In the genomic region with DNA sequence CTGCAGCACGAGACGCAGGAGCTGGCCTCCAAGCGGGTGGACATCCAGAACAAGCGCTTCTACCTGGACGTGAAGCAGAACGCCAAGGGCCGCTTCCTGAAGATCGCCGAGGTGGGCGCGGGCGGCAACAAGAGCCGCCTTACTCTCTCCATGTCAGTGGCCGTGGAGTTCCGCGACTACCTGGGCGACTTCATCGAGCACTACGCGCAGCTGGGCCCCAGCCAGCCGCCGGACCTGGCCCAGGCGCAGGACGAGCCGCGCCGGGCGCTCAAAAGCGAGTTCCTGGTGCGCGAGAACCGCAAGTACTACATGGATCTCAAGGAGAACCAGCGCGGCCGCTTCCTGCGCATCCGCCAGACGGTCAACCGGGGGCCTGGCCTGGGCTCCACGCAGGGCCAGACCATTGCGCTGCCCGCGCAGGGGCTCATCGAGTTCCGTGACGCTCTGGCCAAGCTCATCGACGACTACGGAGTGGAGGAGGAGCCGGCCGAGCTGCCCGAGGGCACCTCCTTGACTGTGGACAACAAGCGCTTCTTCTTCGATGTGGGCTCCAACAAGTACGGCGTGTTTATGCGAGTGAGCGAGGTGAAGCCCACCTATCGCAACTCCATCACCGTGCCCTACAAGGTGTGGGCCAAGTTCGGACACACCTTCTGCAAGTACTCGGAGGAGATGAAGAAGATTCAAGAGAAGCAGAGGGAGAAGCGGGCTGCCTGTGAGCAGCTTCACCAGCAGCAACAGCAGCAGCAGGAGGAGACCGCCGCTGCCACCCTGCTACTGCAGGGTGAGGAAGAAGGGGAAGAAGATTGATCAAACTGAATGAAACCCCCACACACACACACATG, we compare ENCODE assay signal across 1 cellular context.
TF ChIP-seq lines count a peak whose summit lies in the region.

No MANE protein-coding gene starts in this region.

TF ChIP-seq in HEK293, 187 proteins besides CTCF, POLR2A, EP300 and RAD21 (continued from another document and continues in another):
- TF ChIP-seq, protein P1, sequence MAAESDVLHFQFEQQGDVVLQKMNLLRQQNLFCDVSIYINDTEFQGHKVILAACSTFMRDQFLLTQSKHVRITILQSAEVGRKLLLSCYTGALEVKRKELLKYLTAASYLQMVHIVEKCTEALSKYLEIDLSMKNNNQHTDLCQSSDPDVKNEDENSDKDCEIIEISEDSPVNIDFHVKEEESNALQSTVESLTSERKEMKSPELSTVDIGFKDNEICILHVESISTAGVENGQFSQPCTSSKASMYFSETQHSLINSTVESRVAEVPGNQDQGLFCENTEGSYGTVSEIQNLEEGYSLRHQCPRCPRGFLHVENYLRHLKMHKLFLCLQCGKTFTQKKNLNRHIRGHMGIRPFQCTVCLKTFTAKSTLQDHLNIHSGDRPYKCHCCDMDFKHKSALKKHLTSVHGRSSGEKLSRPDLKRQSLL (tag by site-specific recombination; IDR thresholded peaks at IDR 0.05) = no peak
- TF ChIP-seq ZBTB7A (tag by site-specific recombination; IDR thresholded peaks at IDR 0.05; ENCODE audit: low read depth) = no peak
- TF ChIP-seq OSR2 (tag by site-specific recombination; IDR thresholded peaks at IDR 0.05) = peak; percentile 93
- TF ChIP-seq ZNF274 (IDR thresholded peaks at IDR 0.05; ENCODE audit: low read length) = no peak
- no peak for TF ChIP-seq ZNF274 (tag by site-specific recombination; IDR thresholded peaks at IDR 0.05; ENCODE audit: borderline replicate concordance)
- TF ChIP-seq, protein P2, sequence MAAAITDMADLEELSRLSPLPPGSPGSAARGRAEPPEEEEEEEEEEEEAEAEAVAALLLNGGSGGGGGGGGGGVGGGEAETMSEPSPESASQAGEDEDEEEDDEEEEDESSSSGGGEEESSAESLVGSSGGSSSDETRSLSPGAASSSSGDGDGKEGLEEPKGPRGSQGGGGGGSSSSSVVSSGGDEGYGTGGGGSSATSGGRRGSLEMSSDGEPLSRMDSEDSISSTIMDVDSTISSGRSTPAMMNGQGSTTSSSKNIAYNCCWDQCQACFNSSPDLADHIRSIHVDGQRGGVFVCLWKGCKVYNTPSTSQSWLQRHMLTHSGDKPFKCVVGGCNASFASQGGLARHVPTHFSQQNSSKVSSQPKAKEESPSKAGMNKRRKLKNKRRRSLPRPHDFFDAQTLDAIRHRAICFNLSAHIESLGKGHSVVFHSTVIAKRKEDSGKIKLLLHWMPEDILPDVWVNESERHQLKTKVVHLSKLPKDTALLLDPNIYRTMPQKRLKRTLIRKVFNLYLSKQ (tag by site-specific recombination; IDR thresholded peaks at IDR 0.05; ENCODE audit: borderline replicate concordance) = no peak
- TF ChIP-seq, protein P3, sequence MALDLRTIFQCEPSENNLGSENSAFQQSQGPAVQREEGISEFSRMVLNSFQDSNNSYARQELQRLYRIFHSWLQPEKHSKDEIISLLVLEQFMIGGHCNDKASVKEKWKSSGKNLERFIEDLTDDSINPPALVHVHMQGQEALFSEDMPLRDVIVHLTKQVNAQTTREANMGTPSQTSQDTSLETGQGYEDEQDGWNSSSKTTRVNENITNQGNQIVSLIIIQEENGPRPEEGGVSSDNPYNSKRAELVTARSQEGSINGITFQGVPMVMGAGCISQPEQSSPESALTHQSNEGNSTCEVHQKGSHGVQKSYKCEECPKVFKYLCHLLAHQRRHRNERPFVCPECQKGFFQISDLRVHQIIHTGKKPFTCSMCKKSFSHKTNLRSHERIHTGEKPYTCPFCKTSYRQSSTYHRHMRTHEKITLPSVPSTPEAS (tag by site-specific recombination; IDR thresholded peaks at IDR 0.05) = 0 out of 2 replicates have a peak, but pooled peaks have one; percentile 91
- no peak for TF ChIP-seq ZNF266 (tag by site-specific recombination; IDR thresholded peaks at IDR 0.05; ENCODE audit: low read depth)
- TF ChIP-seq, protein P4, sequence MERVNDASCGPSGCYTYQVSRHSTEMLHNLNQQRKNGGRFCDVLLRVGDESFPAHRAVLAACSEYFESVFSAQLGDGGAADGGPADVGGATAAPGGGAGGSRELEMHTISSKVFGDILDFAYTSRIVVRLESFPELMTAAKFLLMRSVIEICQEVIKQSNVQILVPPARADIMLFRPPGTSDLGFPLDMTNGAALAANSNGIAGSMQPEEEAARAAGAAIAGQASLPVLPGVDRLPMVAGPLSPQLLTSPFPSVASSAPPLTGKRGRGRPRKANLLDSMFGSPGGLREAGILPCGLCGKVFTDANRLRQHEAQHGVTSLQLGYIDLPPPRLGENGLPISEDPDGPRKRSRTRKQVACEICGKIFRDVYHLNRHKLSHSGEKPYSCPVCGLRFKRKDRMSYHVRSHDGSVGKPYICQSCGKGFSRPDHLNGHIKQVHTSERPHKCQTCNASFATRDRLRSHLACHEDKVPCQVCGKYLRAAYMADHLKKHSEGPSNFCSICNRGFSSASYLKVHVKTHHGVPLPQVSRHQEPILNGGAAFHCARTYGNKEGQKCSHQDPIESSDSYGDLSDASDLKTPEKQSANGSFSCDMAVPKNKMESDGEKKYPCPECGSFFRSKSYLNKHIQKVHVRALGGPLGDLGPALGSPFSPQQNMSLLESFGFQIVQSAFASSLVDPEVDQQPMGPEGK (tag by site-specific recombination; IDR thresholded peaks at IDR 0.05) = no peak
- no peak for TF ChIP-seq MYNN (tag by site-specific recombination; IDR thresholded peaks at IDR 0.05; ENCODE audit: borderline replicate concordance)
- TF ChIP-seq ZNF549 (tag by site-specific recombination; IDR thresholded peaks at IDR 0.05) = no peak
- peak; percentile 10; the same call in 1 of the 2 replicates for TF ChIP-seq ZBTB8A (tag by site-specific recombination; IDR thresholded peaks at IDR 0.05)
- no peak for TF ChIP-seq ZNF792 (tag by site-specific recombination; IDR thresholded peaks at IDR 0.05)
- TF ChIP-seq KLF10 (tag by site-specific recombination; IDR thresholded peaks at IDR 0.05) = 0 out of 2 replicates have a peak, but pooled peaks have one; percentile 23
- TF ChIP-seq, protein P5, sequence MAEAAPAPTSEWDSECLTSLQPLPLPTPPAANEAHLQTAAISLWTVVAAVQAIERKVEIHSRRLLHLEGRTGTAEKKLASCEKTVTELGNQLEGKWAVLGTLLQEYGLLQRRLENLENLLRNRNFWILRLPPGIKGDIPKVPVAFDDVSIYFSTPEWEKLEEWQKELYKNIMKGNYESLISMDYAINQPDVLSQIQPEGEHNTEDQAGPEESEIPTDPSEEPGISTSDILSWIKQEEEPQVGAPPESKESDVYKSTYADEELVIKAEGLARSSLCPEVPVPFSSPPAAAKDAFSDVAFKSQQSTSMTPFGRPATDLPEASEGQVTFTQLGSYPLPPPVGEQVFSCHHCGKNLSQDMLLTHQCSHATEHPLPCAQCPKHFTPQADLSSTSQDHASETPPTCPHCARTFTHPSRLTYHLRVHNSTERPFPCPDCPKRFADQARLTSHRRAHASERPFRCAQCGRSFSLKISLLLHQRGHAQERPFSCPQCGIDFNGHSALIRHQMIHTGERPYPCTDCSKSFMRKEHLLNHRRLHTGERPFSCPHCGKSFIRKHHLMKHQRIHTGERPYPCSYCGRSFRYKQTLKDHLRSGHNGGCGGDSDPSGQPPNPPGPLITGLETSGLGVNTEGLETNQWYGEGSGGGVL (tag by site-specific recombination; IDR thresholded peaks at IDR 0.05) = no peak
- no peak for TF ChIP-seq ZSCAN23 (tag by site-specific recombination; IDR thresholded peaks at IDR 0.05)
- no peak for TF ChIP-seq ZNF677 (tag by site-specific recombination; IDR thresholded peaks at IDR 0.05)
- no peak for TF ChIP-seq ZNF785 (tag by site-specific recombination; IDR thresholded peaks at IDR 0.05)
- no peak for TF ChIP-seq BCL11B (tag by site-specific recombination; IDR thresholded peaks at IDR 0.05; ENCODE audit: low read depth)
- no peak for TF ChIP-seq ZNF223 (tag by site-specific recombination; IDR thresholded peaks at IDR 0.05)
- no peak for TF ChIP-seq ZNF654 (tag by site-specific recombination; IDR thresholded peaks at IDR 0.05; ENCODE audit: low read depth)
- TF ChIP-seq ZNF214 (tag by site-specific recombination; IDR thresholded peaks at IDR 0.05; ENCODE audit: borderline replicate concordance) = no peak
- no peak for TF ChIP-seq ZNF211 (tag by site-specific recombination; IDR thresholded peaks at IDR 0.05; ENCODE audit: low read depth)
- TF ChIP-seq ZNF121 (tag by site-specific recombination; IDR thresholded peaks at IDR 0.05) = no peak
- no peak for TF ChIP-seq KLF7 (tag by site-specific recombination; IDR thresholded peaks at IDR 0.05; ENCODE audit: borderline replicate concordance)
- TF ChIP-seq IKZF3 (tag by site-specific recombination; IDR thresholded peaks at IDR 0.05) = no peak
- TF ChIP-seq ZNF558 (tag by site-specific recombination; IDR thresholded peaks at IDR 0.05) = no peak
- TF ChIP-seq, protein P6, sequence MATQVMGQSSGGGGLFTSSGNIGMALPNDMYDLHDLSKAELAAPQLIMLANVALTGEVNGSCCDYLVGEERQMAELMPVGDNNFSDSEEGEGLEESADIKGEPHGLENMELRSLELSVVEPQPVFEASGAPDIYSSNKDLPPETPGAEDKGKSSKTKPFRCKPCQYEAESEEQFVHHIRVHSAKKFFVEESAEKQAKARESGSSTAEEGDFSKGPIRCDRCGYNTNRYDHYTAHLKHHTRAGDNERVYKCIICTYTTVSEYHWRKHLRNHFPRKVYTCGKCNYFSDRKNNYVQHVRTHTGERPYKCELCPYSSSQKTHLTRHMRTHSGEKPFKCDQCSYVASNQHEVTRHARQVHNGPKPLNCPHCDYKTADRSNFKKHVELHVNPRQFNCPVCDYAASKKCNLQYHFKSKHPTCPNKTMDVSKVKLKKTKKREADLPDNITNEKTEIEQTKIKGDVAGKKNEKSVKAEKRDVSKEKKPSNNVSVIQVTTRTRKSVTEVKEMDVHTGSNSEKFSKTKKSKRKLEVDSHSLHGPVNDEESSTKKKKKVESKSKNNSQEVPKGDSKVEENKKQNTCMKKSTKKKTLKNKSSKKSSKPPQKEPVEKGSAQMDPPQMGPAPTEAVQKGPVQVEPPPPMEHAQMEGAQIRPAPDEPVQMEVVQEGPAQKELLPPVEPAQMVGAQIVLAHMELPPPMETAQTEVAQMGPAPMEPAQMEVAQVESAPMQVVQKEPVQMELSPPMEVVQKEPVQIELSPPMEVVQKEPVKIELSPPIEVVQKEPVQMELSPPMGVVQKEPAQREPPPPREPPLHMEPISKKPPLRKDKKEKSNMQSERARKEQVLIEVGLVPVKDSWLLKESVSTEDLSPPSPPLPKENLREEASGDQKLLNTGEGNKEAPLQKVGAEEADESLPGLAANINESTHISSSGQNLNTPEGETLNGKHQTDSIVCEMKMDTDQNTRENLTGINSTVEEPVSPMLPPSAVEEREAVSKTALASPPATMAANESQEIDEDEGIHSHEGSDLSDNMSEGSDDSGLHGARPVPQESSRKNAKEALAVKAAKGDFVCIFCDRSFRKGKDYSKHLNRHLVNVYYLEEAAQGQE (tag by site-specific recombination; IDR thresholded peaks at IDR 0.05) = 0 out of 2 replicates have a peak, but pooled peaks have one; percentile 29
- TF ChIP-seq ZNF202 (tag by site-specific recombination; IDR thresholded peaks at IDR 0.05; ENCODE audit: borderline replicate concordance) = no peak
- TF ChIP-seq ZNF777 (tag by site-specific recombination; IDR thresholded peaks at IDR 0.05; ENCODE audit: borderline replicate concordance) = no peak
- no peak for TF ChIP-seq ZNF184 (tag by site-specific recombination; IDR thresholded peaks at IDR 0.05)
- no peak for TF ChIP-seq ZNF350 (tag by site-specific recombination; IDR thresholded peaks at IDR 0.05)
- no peak for TF ChIP-seq SP7 (tag by site-specific recombination; IDR thresholded peaks at IDR 0.05)
- 0 out of 2 replicates have a peak, but pooled peaks have one; percentile 12 for TF ChIP-seq ZNF76 (tag by site-specific recombination; IDR thresholded peaks at IDR 0.05; ENCODE audit: borderline replicate concordance, low read depth)
- 0 out of 2 replicates have a peak, but pooled peaks have one; percentile 10 for TF ChIP-seq ZNF843 (tag by site-specific recombination; IDR thresholded peaks at IDR 0.05)
- TF ChIP-seq ZNF596 (tag by site-specific recombination; IDR thresholded peaks at IDR 0.05) = no peak
- peak; percentile 78 for TF ChIP-seq ZXDB (tag by site-specific recombination; IDR thresholded peaks at IDR 0.05)
- TF ChIP-seq ZNF560 (tag by site-specific recombination; IDR thresholded peaks at IDR 0.05; ENCODE audit: borderline replicate concordance) = no peak
- no peak for TF ChIP-seq BCL11A (tag by site-specific recombination; IDR thresholded peaks at IDR 0.05; ENCODE audit: low read depth)
- no peak for TF ChIP-seq ZNF473 (tag by site-specific recombination; IDR thresholded peaks at IDR 0.05)
- TF ChIP-seq SALL2 (tag by site-specific recombination; IDR thresholded peaks at IDR 0.05; ENCODE audit: borderline replicate concordance) = no peak
- no peak for TF ChIP-seq ZNF623 (tag by site-specific recombination; IDR thresholded peaks at IDR 0.05)
- no peak for TF ChIP-seq ZNF701 (tag by site-specific recombination; IDR thresholded peaks at IDR 0.05)
- TF ChIP-seq ZNF132 (tag by site-specific recombination; IDR thresholded peaks at IDR 0.05; ENCODE audit: borderline replicate concordance) = no peak
- TF ChIP-seq ZNF610 (tag by site-specific recombination; IDR thresholded peaks at IDR 0.05; ENCODE audit: borderline replicate concordance) = no peak
- no peak for TF ChIP-seq ZNF768 (tag by site-specific recombination; IDR thresholded peaks at IDR 0.05)
- TF ChIP-seq ZNF555 (tag by site-specific recombination; conservative IDR thresholded peaks at IDR 0.05) = no peak
- no peak for TF ChIP-seq ZNF292 (tag by site-specific recombination; IDR thresholded peaks at IDR 0.05; ENCODE audit: borderline replicate concordance, low read depth)
- no peak for TF ChIP-seq ZNF169 (tag by site-specific recombination; IDR thresholded peaks at IDR 0.05)
- TF ChIP-seq WT1 (tag by site-specific recombination; IDR thresholded peaks at IDR 0.05) = no peak
- TF ChIP-seq ZNF37A (tag by site-specific recombination; IDR thresholded peaks at IDR 0.05) = no peak
- TF ChIP-seq ZNF335 (tag by site-specific recombination; conservative IDR thresholded peaks at IDR 0.05) = peak; percentile 77
- no peak; the same call in 1 of the 2 replicates for TF ChIP-seq ZNF24 (tag by site-specific recombination; IDR thresholded peaks at IDR 0.05)
- no peak for TF ChIP-seq ZNF112 (tag by site-specific recombination; IDR thresholded peaks at IDR 0.05)
- TF ChIP-seq, protein P7, sequence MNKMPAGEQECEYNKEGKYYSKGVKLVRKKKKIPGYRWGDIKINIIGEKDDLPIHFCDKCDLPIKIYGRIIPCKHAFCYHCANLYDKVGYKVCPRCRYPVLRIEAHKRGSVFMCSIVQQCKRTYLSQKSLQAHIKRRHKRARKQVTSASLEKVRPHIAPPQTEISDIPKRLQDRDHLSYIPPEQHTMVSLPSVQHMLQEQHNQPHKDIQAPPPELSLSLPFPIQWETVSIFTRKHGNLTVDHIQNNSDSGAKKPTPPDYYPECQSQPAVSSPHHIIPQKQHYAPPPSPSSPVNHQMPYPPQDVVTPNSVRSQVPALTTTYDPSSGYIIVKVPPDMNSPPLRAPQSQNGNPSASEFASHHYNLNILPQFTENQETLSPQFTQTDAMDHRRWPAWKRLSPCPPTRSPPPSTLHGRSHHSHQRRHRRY (tag by site-specific recombination; IDR thresholded peaks at IDR 0.05) = no peak
- TF ChIP-seq SETDB1 (IDR thresholded peaks at IDR 0.05; ENCODE audit: insufficient read length, low read length) = no peak
- TF ChIP-seq ZNF248 (tag by site-specific recombination; IDR thresholded peaks at IDR 0.05) = no peak
- peak; percentile 99 for TF ChIP-seq ZBTB17 (tag by site-specific recombination; IDR thresholded peaks at IDR 0.05)
- TF ChIP-seq TCF7L2 (IDR thresholded peaks at IDR 0.05; ENCODE audit: borderline replicate concordance, low read depth, low read length) = no peak
- TF ChIP-seq ZNF324 (tag by site-specific recombination; IDR thresholded peaks at IDR 0.05) = no peak
- no peak for TF ChIP-seq HOXD13 (CRISPR knock-in tag; IDR thresholded peaks at IDR 0.05; ENCODE audit: borderline replicate concordance)
- TF ChIP-seq ZNF239 (tag by site-specific recombination; IDR thresholded peaks at IDR 0.05) = no peak
